In genomic region chrX:1477801-1478458, GRCh38 we compare ENCODE assay signal across 1 cellular context.
TF ChIP-seq lines count a peak whose summit lies in the region.

No MANE protein-coding gene starts in this region.

TF ChIP-seq in K562, 482 proteins besides CTCF, POLR2A, EP300 and RAD21 (continues in another document):
- TF ChIP-seq ZBTB26 (CRISPR knock-in tag; IDR thresholded peaks at IDR 0.05) (0 out of 2 replicates have a peak, but pooled peaks have one; percentile 46), TCFL5 (CRISPR knock-in tag; conservative IDR thresholded peaks at IDR 0.05) (no peak), HDAC3 (IDR thresholded peaks at IDR 0.05; ENCODE audit: borderline replicate concordance, partially characterized antibody) (peak; percentile 66), KLF16 (IDR thresholded peaks at IDR 0.05) (peak; percentile 81), POLR2B (IDR thresholded peaks at IDR 0.05; ENCODE audit: low read depth, partially characterized antibody) (no peak), ZNF133 (CRISPR knock-in tag; IDR thresholded peaks at IDR 0.05) (no peak), PTTG1 (tag; IDR thresholded peaks at IDR 0.05; ENCODE audit: low read depth) (no peak), ZNF436 (CRISPR knock-in tag; IDR thresholded peaks at IDR 0.05) (no peak), JUND (IDR thresholded peaks at IDR 0.05; ENCODE audit: borderline replicate concordance, low read depth, low read length) (peak; percentile 33; the same call in 1 of the 2 replicates), JUND (tag; IDR thresholded peaks at IDR 0.05; ENCODE audit: borderline replicate concordance, low read depth, low read length) (no peak; the same call in 2 of the 3 replicates), ZNF655 (CRISPR knock-in tag; IDR thresholded peaks at IDR 0.05) (no peak), AFF1 (IDR thresholded peaks at IDR 0.05; ENCODE audit: low read depth in 1 of 2, partially characterized antibody in 2 of 2) (peak in 1 of 2 experiments; percentile 58), TSC22D4 (tag; IDR thresholded peaks at IDR 0.05) (no peak), ARID1B (IDR thresholded peaks at IDR 0.05) (peak; percentile 97), STAT5A (IDR thresholded peaks at IDR 0.05; ENCODE audit: borderline replicate concordance, low read length) (peak; percentile 50; the same call in 1 of the 2 replicates), ARID3A (IDR thresholded peaks at IDR 0.05; ENCODE audit: borderline replicate concordance, low read depth, low read length) (0 out of 2 replicates have a peak, but pooled peaks have one; percentile 53), HMG20B (CRISPR knock-in tag; IDR thresholded peaks at IDR 0.05) (no peak), CEBPB (tag; IDR thresholded peaks at IDR 0.05) (no peak), CXXC5 (CRISPR knock-in tag; IDR thresholded peaks at IDR 0.05) (peak; percentile 38; the same call in 1 of the 2 replicates), TRIM24 (IDR thresholded peaks at IDR 0.05) (peak; percentile 59 to 83; a peak in 3 of 4 replicates), ZBTB5 (IDR thresholded peaks at IDR 0.05) (no peak), ARNT (IDR thresholded peaks at IDR 0.05) (peak in 1 of 2 experiments; percentile 51; a peak in 1 of 4 replicates), THRB (CRISPR knock-in tag; conservative IDR thresholded peaks at IDR 0.05) (peak; percentile 75; the same call in 1 of the 2 replicates), TCF15 (CRISPR knock-in tag; IDR thresholded peaks at IDR 0.05) (no peak), DPF2 (IDR thresholded peaks at IDR 0.05) (peak; percentile 94), SRSF9 (IDR thresholded peaks at IDR 0.05; ENCODE audit: borderline replicate concordance, low read depth, low read length) (no peak), ZNF239 (CRISPR knock-in tag; IDR thresholded peaks at IDR 0.05) (0 out of 2 replicates have a peak, but pooled peaks have one; percentile 34), NFRKB (IDR thresholded peaks at IDR 0.05; ENCODE audit: low read depth) (no peak), BHLHE40 (IDR thresholded peaks at IDR 0.05; ENCODE audit: low read length) (no peak; the same call in 1 of the 2 replicates), NBN (IDR thresholded peaks at IDR 0.05; ENCODE audit: low read depth) (peak; percentile 81; the same call in 1 of the 2 replicates), PURB (CRISPR knock-in tag; IDR thresholded peaks at IDR 0.05; ENCODE audit: low read depth) (no peak), CREB5 (CRISPR knock-in tag; IDR thresholded peaks at IDR 0.05) (no peak), HDAC1 (IDR thresholded peaks at IDR 0.05) (0 out of 4 replicates have a peak, but pooled peaks of 1 of the 2 experiments have one; percentile 44), NCOR1 (IDR thresholded peaks at IDR 0.05) (peak; percentile 87), FOXP4 (CRISPR knock-in tag; IDR thresholded peaks at IDR 0.05; ENCODE audit: borderline replicate concordance) (no peak), PTBP1 (IDR thresholded peaks at IDR 0.05; ENCODE audit: low read depth, low read length) (no peak), THRA (IDR thresholded peaks at IDR 0.05) (no peak), VEZF1 (CRISPR knock-in tag; IDR thresholded peaks at IDR 0.05) (peak; percentile 51; the same call in 1 of the 2 replicates), SMARCC2 (IDR thresholded peaks at IDR 0.05; ENCODE audit: low read depth) (peak; percentile 60; the same call in 1 of the 2 replicates), FOXK2 (conservative IDR thresholded peaks at IDR 0.05 in 1 of 2, IDR thresholded peaks at IDR 0.05 in 1 of 2; ENCODE audit: low read depth in 2 of 2) (peak in 1 of 2 experiments; percentile 41; a peak in 1 of 4 replicates), CBFA2T2 (conservative IDR thresholded peaks at IDR 0.05) (peak; percentile 75), PHB2 (IDR thresholded peaks at IDR 0.05; ENCODE audit: low read depth) (peak; percentile 51; the same call in 1 of the 2 replicates), MEIS2 (IDR thresholded peaks at IDR 0.05; ENCODE audit: partially characterized antibody) (peak; percentile 85)
